ENCODE assay signal across 18 cellular contexts in the genomic region with DNA sequence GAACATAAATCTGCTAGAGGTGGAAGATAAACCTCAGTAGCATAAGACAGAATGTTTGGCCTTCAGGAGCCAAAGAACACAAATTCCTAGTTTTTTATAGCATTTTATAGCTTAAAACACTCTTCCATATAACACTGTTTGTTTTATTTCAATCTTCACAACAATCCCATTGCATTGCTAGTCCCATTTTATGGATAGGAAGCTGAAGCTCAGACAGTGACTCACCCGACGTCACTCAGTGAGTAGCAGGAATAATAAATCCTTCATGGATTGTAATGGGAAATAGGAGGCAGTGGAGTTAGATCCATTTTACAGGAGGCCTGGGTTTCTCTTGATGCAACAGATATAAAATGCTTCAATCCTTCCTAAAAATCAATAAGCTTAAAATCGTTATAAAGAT.
"Had no signal": no experiment of that assay in that cellular context is flagged by ENCODE, and none has a peak within 500 bp of the region (broad histone marks: within the 10 kb centered on the region; RNA-seq: fewer than 3 reads in every experiment).

No MANE protein-coding gene starts in this region.

- H3K27me3 ChIP-seq: MG63 had no signal

- H3K36me3 ChIP-seq: MG63 had no signal

- H3K4me3 ChIP-seq: MG63 had no signal

- FAIRE-seq: RCC 7860 had no signal

- H3K27ac ChIP-seq: HL-60 had no signal

- H3K9me3 ChIP-seq: MG63 had no signal

- DNase-seq: KBM-7, MG63, NCI-H1092, NCI-H1105 treated with DMSO at 0.1 percent for 48 hours, NCI-H1417 treated with DMSO at 0.1 percent for 48 hours, NCI-H146, NCI-H1694 treated with DMSO at 0.1 percent for 48 hours, NCI-H1930, NCI-H2081, NCI-H2107, NCI-H2227 treated with DMSO at 0.1 percent for 48 hours, NCI-H524, NCI-H526 treated with DMSO at 0.1 percent for 48 hours, NCI-H748 treated with DMSO at 0.1 percent for 48 hours, Right ventricle myocardium superior, RPMI8226 had no signal
